In genomic region chr2:20326163-20326780, GRCh38 we compare ENCODE assay signal across 8 cellular contexts. TPM values are rescaled to one million over a fixed set of nuclear protein-coding genes. Genes with fewer than 3 reads are reported as not detected.
DNase-seq lines count a peak whose midpoint lies in the region; ATAC-seq and TF ChIP-seq lines count a peak whose summit lies in the region.

No MANE protein-coding gene starts in this region.

- peak; percentile 95 for TF ChIP-seq CTCF in fibroblast of lung (conservative IDR thresholded peaks at IDR 0.05 in 1 of 2, IDR thresholded peaks at IDR 0.05 in 1 of 2; ENCODE audit: low read depth in 1 of 2, low read length in 2 of 2)
- TF ChIP-seq CTCF in neural crest cell (conservative IDR thresholded peaks at IDR 0.05), result peak; percentile 81

- H3K36me3 Mint-ChIP-seq in activated CD8-positive, alpha-beta T cell treated with anti-CD3 and anti-CD28 coated beads, Interleukin-2, amount 10 ng/mL, durations not matched to agents 7 days and 5 days (ENCODE audit: low read depth), result peaks cover 64% of the 10 kb centered on the region
- peaks cover 14% of the 10 kb centered on the region for H3K36me3 Mint-ChIP-seq in neural crest cell (ENCODE audit: low read depth)

- H2AFZ ChIP-seq in fibroblast of lung (ENCODE audit: low read length), result no peak overlapping the region

- POLR2A ChIA-PET in activated CD8-positive, alpha-beta T cell treated with anti-CD3 and anti-CD28 coated beads, Interleukin-2, amount 10 ng/mL, durations not matched to agents 7 days and 5 days (lab: Charles Lee), result interaction anchor here (1.0 kb wide), 1 partner anchor 17 kb away, joined by 4 read pairs; no protein-coding TSS in a partner anchor

- H3K4me1 Mint-ChIP-seq in activated CD8-positive, alpha-beta T cell treated with anti-CD3 and anti-CD28 coated beads, Interleukin-2, amount 10 ng/mL, durations not matched to agents 7 days and 5 days (ENCODE audit: low read depth), result peaks cover 59% of the 10 kb centered on the region
- peaks cover 49% of the 10 kb centered on the region for H3K4me1 Mint-ChIP-seq in neural crest cell

- H3K36me3 ChIP-seq in fibroblast of lung (ENCODE audit: control insufficient read depth, insufficient read depth, low read length), result peaks cover 3% of the 10 kb centered on the region

- H3K27ac ChIP-seq in fibroblast of lung (ENCODE audit: insufficient read depth, low read length), result no peak overlapping the region

- H3K4me3 ChIP-seq in fibroblast of lung (replicated peaks in 1 of 4; ENCODE audit: control extremely low read depth in 1 of 4, insufficient read depth in 1 of 4, low read depth in 3 of 4, low read length in 4 of 4), result no peak overlapping the region

- DNase-seq in stimulated activated CD4-positive, alpha-beta T cell treated with anti-CD3 and anti-CD28 coated beads, Interleukin-12 subunit alpha, Interleukin-12 subunit beta, amount 100 ng/mL, for 4 hours, result peak; percentile 27
- DNase-seq in stimulated activated CD4-positive, alpha-beta T cell treated with anti-CD3 and anti-CD28 coated beads, Interleukin-2, amount 100 ng/mL, for 48 hours, result no peak
- DNase-seq in NCI-H2227 treated with DMSO at 0.1 percent for 48 hours (lab: John Stamatoyannopoulos, UW), result peak; percentile 45
- peak; percentile 66 for DNase-seq in activated CD8-positive, alpha-beta T cell treated with anti-CD3 and anti-CD28 coated beads, Interleukin-2, amount 10 ng/mL, durations not matched to agents 7 days and 5 days
- peak; percentile 55 to 70 for DNase-seq in fibroblast of lung (ENCODE audit: low read depth in 2 of 2)
- peak; percentile 41 for DNase-seq in neural crest cell (ENCODE audit: low read depth, low spot score)
- no peak for DNase-seq in GOT3 (lab: John Stamatoyannopoulos, UW)

- H3K4me1 ChIP-seq in fibroblast of lung (ENCODE audit: control insufficient read depth, extremely low read depth, insufficient read depth, low read length), result no peaks in the 10 kb centered on the region

- H3K9me3 Mint-ChIP-seq in activated CD8-positive, alpha-beta T cell treated with anti-CD3 and anti-CD28 coated beads, Interleukin-2, amount 10 ng/mL, durations not matched to agents 7 days and 5 days (ENCODE audit: insufficient read depth), result peaks cover 8% of the 10 kb centered on the region
- H3K9me3 Mint-ChIP-seq in neural crest cell, result peaks cover 3% of the 10 kb centered on the region

- no peak overlapping the region for H3K4me3 Mint-ChIP-seq in activated CD8-positive, alpha-beta T cell treated with anti-CD3 and anti-CD28 coated beads, Interleukin-2, amount 10 ng/mL, durations not matched to agents 7 days and 5 days
- no peak overlapping the region for H3K4me3 Mint-ChIP-seq in neural crest cell

- CTCF ChIA-PET in activated CD8-positive, alpha-beta T cell treated with anti-CD3 and anti-CD28 coated beads, Interleukin-2, amount 10 ng/mL, durations not matched to agents 7 days and 5 days (lab: Charles Lee), result interaction anchor here (0.7 to 9.6 kb wide), 43 partner anchors 8 to 325 kb away, joined by 3 to 67 read pairs (median 5); partner anchors contain the start of gene HS1BP3

- H3K4me2 ChIP-seq in fibroblast of lung (ENCODE audit: extremely low read depth, insufficient read depth, low read length), result no peak overlapping the region

- H3K79me2 ChIP-seq in fibroblast of lung (ENCODE audit: control insufficient read depth, insufficient read depth, low read length), result peaks cover 77% of the 10 kb centered on the region

- no peaks in the 10 kb centered on the region for H3K27me3 ChIP-seq in fibroblast of lung (ENCODE audit: control insufficient read depth, insufficient read depth, low read length)

- H4K20me1 ChIP-seq in fibroblast of lung (ENCODE audit: control insufficient read depth, extremely low read depth, insufficient read depth, low read length), result no peaks in the 10 kb centered on the region

- H3K9me3 ChIP-seq in fibroblast of lung (ENCODE audit: control insufficient read depth, insufficient read depth, low read depth, low read length), result no peaks in the 10 kb centered on the region

- peak; percentile 55 for ATAC-seq in HG02981 (IDR thresholded peaks at IDR 0.05; ENCODE audit: unreplicated experiment)
- peak; percentile 79 for ATAC-seq in activated CD8-positive, alpha-beta T cell treated with anti-CD3 and anti-CD28 coated beads, Interleukin-2, amount 10 ng/mL, durations not matched to agents 7 days and 5 days

- no peak overlapping the region for H3K9ac ChIP-seq in fibroblast of lung (ENCODE audit: insufficient read depth, low read length)

- no peak overlapping the region for H3K27ac Mint-ChIP-seq in activated CD8-positive, alpha-beta T cell treated with anti-CD3 and anti-CD28 coated beads, Interleukin-2, amount 10 ng/mL, durations not matched to agents 7 days and 5 days
- H3K27ac Mint-ChIP-seq in neural crest cell (ENCODE audit: unreplicated experiment), result no peak overlapping the region

- H3K27me3 Mint-ChIP-seq in activated CD8-positive, alpha-beta T cell treated with anti-CD3 and anti-CD28 coated beads, Interleukin-2, amount 10 ng/mL, durations not matched to agents 7 days and 5 days (ENCODE audit: low read depth), result no peaks in the 10 kb centered on the region
- H3K27me3 Mint-ChIP-seq in neural crest cell (ENCODE audit: low read depth), result no peaks in the 10 kb centered on the region

RNA-seq across cellular contexts. Expression of gene PUM2, which starts 24.4 kb away (rescaled TPM):
- 100 to 1,000 TPM; 123 to 129 TPM for total RNA-seq in activated CD8-positive, alpha-beta T cell treated with anti-CD3 and anti-CD28 coated beads, Interleukin-2, amount 10 ng/mL, durations not matched to agents 7 days and 5 days
- total RNA-seq in fibroblast of lung (46.7 and 54.2 TPM in 2 replicates), neural crest cell (110 and 113 TPM in 2 replicates)
- polyA plus RNA-seq in fibroblast of lung, result 37.4 and 48.2 TPM in 2 replicates
- 25.7 and 32.9 TPM in 2 replicates for polyA plus RNA-seq in fibroblast of lung (2012)
- 66.5 and 88.6 TPM in 2 replicates for polyA minus RNA-seq in fibroblast of lung (ENCODE audit: low replicate concordance)

Comparison
In these comparisons a context has a peak if more than half of its experiments do, and no peak if none do; other contexts are left out.
1. DNase-seq: peak in stimulated activated CD4-positive, alpha-beta T cell treated with anti-CD3 and anti-CD28 coated beads, Interleukin-12 subunit alpha, Interleukin-12 subunit beta, amount 100 ng/mL, for 4 hours (single experiment), NCI-H2227 treated with DMSO at 0.1 percent for 48 hours (single experiment), activated CD8-positive, alpha-beta T cell treated with anti-CD3 and anti-CD28 coated beads, Interleukin-2, amount 10 ng/mL, durations not matched to agents 7 days and 5 days (single experiment), fibroblast of lung (2 of 2) and neural crest cell (single experiment); none in stimulated activated CD4-positive, alpha-beta T cell treated with anti-CD3 and anti-CD28 coated beads, Interleukin-2, amount 100 ng/mL, for 48 hours (0 of 2) and GOT3 (single experiment).